ENCODE assay signal across 13 cellular contexts in genomic region chr22:39478461-39478860, GRCh38. TPM values are rescaled to one million over a fixed set of nuclear protein-coding genes. Genes with fewer than 3 reads are reported as not detected.
DNase-seq lines count a peak whose midpoint lies in the region; TF ChIP-seq lines count a peak whose summit lies in the region.
"Had no signal": no experiment of that assay in that cellular context is flagged by ENCODE, and none has a peak within 500 bp of the region (broad histone marks: within the 10 kb centered on the region; RNA-seq: fewer than 3 reads in every experiment).

No MANE protein-coding gene starts in this region.

- no peak overlapping the region for H3K4ac ChIP-seq in trophoblast cell (ENCODE audit: low read depth, low read length)

- H2AFZ ChIP-seq in trophoblast cell (ENCODE audit: insufficient read depth, low read length, poor library complexity): no peak overlapping the region

- H3K9me3 ChIP-seq in HEK293 (ENCODE audit: control insufficient read depth, insufficient read depth, low read depth, low read length): no peaks in the 10 kb centered on the region
- H3K9me3 ChIP-seq in endodermal cell (ENCODE audit: control insufficient read depth, low read length): no peaks in the 10 kb centered on the region
- H3K9me3 ChIP-seq in trophoblast cell (ENCODE audit: insufficient read depth, low read depth, low read length): no peaks in the 10 kb centered on the region
- H3K9me3 ChIP-seq: spleen had no signal

- H3K27me3 ChIP-seq in endodermal cell (ENCODE audit: control insufficient read depth, insufficient read depth, low read length, poor library complexity, severe bottlenecking) (no peaks in the 10 kb centered on the region), trophoblast cell (ENCODE audit: insufficient read depth, low read length) (no peaks in the 10 kb centered on the region)
- H3K27me3 ChIP-seq: spleen had no signal

- H2BK5ac ChIP-seq in trophoblast cell (ENCODE audit: low read depth, low read length, poor library complexity): no peak overlapping the region

- H3K4me3 Mint-ChIP-seq in endodermal cell: no peak overlapping the region
- H3K4me3 Mint-ChIP-seq: central memory CD8-positive, alpha-beta T cell; stimulated activated naive CD8-positive, alpha-beta T cell treated with anti-CD3 and anti-CD28 coated beads, Interleukin-15, Interleukin-2, amounts not matched to agents 100 ng/mL and 50 ng/mL, for 24 hours had no signal

- WGBS in endodermal cell (ENCODE audit: insufficient coverage in 1 of 2, insufficient read length in 1 of 2), 2 experiments: 43% methylated on average over 6 to 8 of the region's 8 CpGs
- no CpG with 5 or more reads among the region's 8 CpGs for WGBS in trophoblast cell (ENCODE audit: extremely low coverage, insufficient coverage, insufficient read length)

- no peak overlapping the region for H2BK120ac ChIP-seq in trophoblast cell (ENCODE audit: insufficient read depth, low read length, poor library complexity)

- POLR2A ChIA-PET in HEK293 (lab: Yijun Ruan, JAX): interaction anchor here (0.8 to 1.3 kb wide), 2 partner anchors 12 to 24 kb away, joined by 3 to 4 read pairs; partner anchors contain the start of gene MIEF1

- peaks cover 15% of the 10 kb centered on the region for H3K79me1 ChIP-seq in trophoblast cell (ENCODE audit: low read length)

- peaks cover 4% of the 10 kb centered on the region for H3K4me1 Mint-ChIP-seq in endodermal cell

- DNase-seq in RKO (ENCODE audit: low spot score): peak; percentile 35
- peak; percentile 92 for DNase-seq in endodermal cell
- DNase-seq in trophoblast cell: peak; percentile 18 to 65
- DNase-seq in T-helper 1 cell: no peak
- no peak for DNase-seq in NCI-H82 (lab: John Stamatoyannopoulos, UW)
- DNase-seq in GM19238 (ENCODE audit: insufficient read length, low spot score): no peak
- DNase-seq: activated T-cell treated with anti-CD3 and anti-CD28 coated beads for 4 hours, DMS79 treated with DMSO at 0.1 percent for 48 hours, spleen had no signal

- no peak overlapping the region for H2BK12ac ChIP-seq in trophoblast cell (ENCODE audit: low read length)

- H3K36me3 ChIP-seq in HEK293 (ENCODE audit: control insufficient read depth in 2 of 2, insufficient read depth in 1 of 2, low read length in 2 of 2) (peaks cover 0 to 6% of the 10 kb centered on the region in 2 experiments; a peak in 1 of 3 replicates), endodermal cell (ENCODE audit: control insufficient read depth, insufficient read depth, low read length) (no peaks in the 10 kb centered on the region), trophoblast cell (ENCODE audit: control insufficient read depth in 1 of 2, insufficient read depth in 2 of 2, low read length in 2 of 2) (peaks cover 11 to 17% of the 10 kb centered on the region in 2 experiments)

- H3K9ac ChIP-seq in endodermal cell (ENCODE audit: extremely low read depth, low read length, poor library complexity, severe bottlenecking) (no peak overlapping the region), trophoblast cell (ENCODE audit: low read length) (no peak overlapping the region)

- H3K36me3 Mint-ChIP-seq in endodermal cell (ENCODE audit: low read depth): no peaks in the 10 kb centered on the region

- H3K23ac ChIP-seq in trophoblast cell (ENCODE audit: low read length): no peak overlapping the region

- H3K14ac ChIP-seq in trophoblast cell (ENCODE audit: low read length): no peak overlapping the region

- no peak for TF ChIP-seq CTCF in HEK293 (tag by site-specific recombination; IDR thresholded peaks at IDR 0.05)
- no peak for TF ChIP-seq CTCF in endodermal cell (conservative IDR thresholded peaks at IDR 0.05)

- H3K79me2 ChIP-seq in trophoblast cell (ENCODE audit: control insufficient read depth, insufficient read depth, low read length, poor library complexity): peaks cover 5% of the 10 kb centered on the region

- H3K9me3 Mint-ChIP-seq in endodermal cell: no peaks in the 10 kb centered on the region
- H3K9me3 Mint-ChIP-seq: central memory CD8-positive, alpha-beta T cell; stimulated activated naive CD8-positive, alpha-beta T cell treated with anti-CD3 and anti-CD28 coated beads, Interleukin-15, Interleukin-2, amounts not matched to agents 100 ng/mL and 50 ng/mL, for 24 hours had no signal

- H3K27ac ChIP-seq in HEK293 (ENCODE audit: extremely low read depth, low read depth, low read length) (no peak overlapping the region), endodermal cell (ENCODE audit: low read depth, low read length) (no peak overlapping the region), trophoblast cell (ENCODE audit: low read depth, low read length) (no peak overlapping the region)
- H3K27ac ChIP-seq: SK-N-MC, spleen had no signal

- H3K4me1 ChIP-seq in HEK293 (ENCODE audit: control insufficient read depth, insufficient read depth, low read length) (no peaks in the 10 kb centered on the region), endodermal cell (ENCODE audit: control insufficient read depth, insufficient read depth, low read length) (peaks cover 9% of the 10 kb centered on the region), trophoblast cell (ENCODE audit: control insufficient read depth in 1 of 2, insufficient read depth in 2 of 2, low read length in 2 of 2) (peaks cover 17% of the 10 kb centered on the region in 2 experiments)

- no peak overlapping the region for H4K8ac ChIP-seq in trophoblast cell (ENCODE audit: low read depth, low read length)

- H4K91ac ChIP-seq in trophoblast cell (ENCODE audit: low read depth, low read length): no peak overlapping the region

- CTCF ChIA-PET in HEK293 (lab: Yijun Ruan, JAX): interaction anchor here (0.6 to 3.3 kb wide), 6 partner anchors 15 to 343 kb away, joined by 4 to 17 read pairs (median 4); no protein-coding TSS in a partner anchor

- H2AK5ac ChIP-seq in trophoblast cell (ENCODE audit: low read length): no peak overlapping the region

- H4K12ac ChIP-seq in trophoblast cell (ENCODE audit: low read depth, low read length): no peak overlapping the region

- H3K4me2 ChIP-seq in trophoblast cell (ENCODE audit: low read length): no peak overlapping the region

- H3K18ac ChIP-seq in trophoblast cell (ENCODE audit: low read length): no peak overlapping the region

- H3K27me3 Mint-ChIP-seq in endodermal cell (ENCODE audit: insufficient read depth): no peaks in the 10 kb centered on the region
- H3K27me3 Mint-ChIP-seq: central memory CD8-positive, alpha-beta T cell; stimulated activated naive CD8-positive, alpha-beta T cell treated with anti-CD3 and anti-CD28 coated beads, Interleukin-15, Interleukin-2, amounts not matched to agents 100 ng/mL and 50 ng/mL, for 24 hours had no signal

- no peak overlapping the region for H3K27ac Mint-ChIP-seq in endodermal cell
- H3K27ac Mint-ChIP-seq: stimulated activated naive CD8-positive, alpha-beta T cell treated with anti-CD3 and anti-CD28 coated beads, Interleukin-15, Interleukin-2, amounts not matched to agents 100 ng/mL and 50 ng/mL, for 24 hours had no signal

- H3K4me3 ChIP-seq in HEK293 (ENCODE audit: low read depth, low read length): no peak overlapping the region
- no peak overlapping the region for H3K4me3 ChIP-seq in endodermal cell (ENCODE audit: low read length)
- no peak overlapping the region for H3K4me3 ChIP-seq in trophoblast cell (ENCODE audit: low read depth, low read length)
- H3K4me3 ChIP-seq: SK-N-MC, spleen had no signal

TF ChIP-seq in HEK293, 187 proteins besides CTCF, POLR2A, EP300 and RAD21 (continues in another document):
- no peak for TF ChIP-seq ZNF37A (tag by site-specific recombination; IDR thresholded peaks at IDR 0.05)
- TF ChIP-seq ZNF138 (tag by site-specific recombination; IDR thresholded peaks at IDR 0.05; ENCODE audit: borderline replicate concordance): no peak
- TF ChIP-seq, protein P1, sequence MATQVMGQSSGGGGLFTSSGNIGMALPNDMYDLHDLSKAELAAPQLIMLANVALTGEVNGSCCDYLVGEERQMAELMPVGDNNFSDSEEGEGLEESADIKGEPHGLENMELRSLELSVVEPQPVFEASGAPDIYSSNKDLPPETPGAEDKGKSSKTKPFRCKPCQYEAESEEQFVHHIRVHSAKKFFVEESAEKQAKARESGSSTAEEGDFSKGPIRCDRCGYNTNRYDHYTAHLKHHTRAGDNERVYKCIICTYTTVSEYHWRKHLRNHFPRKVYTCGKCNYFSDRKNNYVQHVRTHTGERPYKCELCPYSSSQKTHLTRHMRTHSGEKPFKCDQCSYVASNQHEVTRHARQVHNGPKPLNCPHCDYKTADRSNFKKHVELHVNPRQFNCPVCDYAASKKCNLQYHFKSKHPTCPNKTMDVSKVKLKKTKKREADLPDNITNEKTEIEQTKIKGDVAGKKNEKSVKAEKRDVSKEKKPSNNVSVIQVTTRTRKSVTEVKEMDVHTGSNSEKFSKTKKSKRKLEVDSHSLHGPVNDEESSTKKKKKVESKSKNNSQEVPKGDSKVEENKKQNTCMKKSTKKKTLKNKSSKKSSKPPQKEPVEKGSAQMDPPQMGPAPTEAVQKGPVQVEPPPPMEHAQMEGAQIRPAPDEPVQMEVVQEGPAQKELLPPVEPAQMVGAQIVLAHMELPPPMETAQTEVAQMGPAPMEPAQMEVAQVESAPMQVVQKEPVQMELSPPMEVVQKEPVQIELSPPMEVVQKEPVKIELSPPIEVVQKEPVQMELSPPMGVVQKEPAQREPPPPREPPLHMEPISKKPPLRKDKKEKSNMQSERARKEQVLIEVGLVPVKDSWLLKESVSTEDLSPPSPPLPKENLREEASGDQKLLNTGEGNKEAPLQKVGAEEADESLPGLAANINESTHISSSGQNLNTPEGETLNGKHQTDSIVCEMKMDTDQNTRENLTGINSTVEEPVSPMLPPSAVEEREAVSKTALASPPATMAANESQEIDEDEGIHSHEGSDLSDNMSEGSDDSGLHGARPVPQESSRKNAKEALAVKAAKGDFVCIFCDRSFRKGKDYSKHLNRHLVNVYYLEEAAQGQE (tag by site-specific recombination; IDR thresholded peaks at IDR 0.05): peak; percentile 96
- no peak for TF ChIP-seq ZNF501 (tag by site-specific recombination; IDR thresholded peaks at IDR 0.05)
- no peak for TF ChIP-seq YY1 (tag by site-specific recombination; IDR thresholded peaks at IDR 0.05)
- TF ChIP-seq ZNF600 (tag by site-specific recombination; IDR thresholded peaks at IDR 0.05): no peak
- TF ChIP-seq ZNF174 (tag by site-specific recombination; IDR thresholded peaks at IDR 0.05): no peak
- peak; percentile 64 for TF ChIP-seq ZIC2 (tag by site-specific recombination; IDR thresholded peaks at IDR 0.05)

RNA-seq across cellular contexts. Expression of gene MGAT3, which starts 21.6 kb away (rescaled TPM):
- 10 to 100 TPM in 1 of 2 donors, 1 to 10 TPM in 1; 9.0 to 16.7 TPM for total RNA-seq in endodermal cell
- polyA plus RNA-seq in endodermal cell (2013, experiment 1 of 2): 14.9 TPM
- 12.0 TPM for polyA plus RNA-seq in endodermal cell (2013, experiment 2 of 2)
- polyA plus RNA-seq in trophoblast cell (2013): 19.8 and 20.9 TPM in 2 replicates

RNA-seq across cellular contexts. Expression of gene MIEF1, which starts 23.6 kb away (rescaled TPM):
- total RNA-seq in endodermal cell: 10 to 100 TPM; 36.0 to 43.3 TPM
- polyA plus RNA-seq in endodermal cell (2013, experiment 1 of 2): 28.1 TPM
- polyA plus RNA-seq in endodermal cell (2013, experiment 2 of 2): 26.6 TPM
- polyA plus RNA-seq in trophoblast cell (2013): 26.5 and 27.5 TPM in 2 replicates

RNA-seq across cellular contexts. Expression of gene ATF4, which starts 41.9 kb away (rescaled TPM):
- total RNA-seq in endodermal cell: 100 to 1,000 TPM; 335 to 341 TPM
- 370 TPM for polyA plus RNA-seq in endodermal cell (2013, experiment 1 of 2)
- polyA plus RNA-seq in endodermal cell (2013, experiment 2 of 2): 330 TPM
- polyA plus RNA-seq in trophoblast cell (2013): 602 and 615 TPM in 2 replicates

RNA-seq across cellular contexts. Expression of gene RPS19BP1, which starts 54.1 kb away (rescaled TPM):
- total RNA-seq in endodermal cell: 10 to 100 TPM; 65.5 to 70.3 TPM
- 66.1 TPM for polyA plus RNA-seq in endodermal cell (2013, experiment 1 of 2)
- 59.9 TPM for polyA plus RNA-seq in endodermal cell (2013, experiment 2 of 2)
- 87.1 and 87.7 TPM in 2 replicates for polyA plus RNA-seq in trophoblast cell (2013)

Comparison
In these comparisons a context has a peak if more than half of its experiments do, and no peak if none do; other contexts are left out.
1. DNase-seq: peak in RKO (single experiment), endodermal cell (single experiment) and trophoblast cell (2 of 2); none in T-helper 1 cell (0 of 5), NCI-H82 (single experiment) and GM19238 (single experiment).